In genomic region chr6:89364586-89364985, GRCh38 we compare ENCODE assay signal across 20 cellular contexts. TPM values are rescaled to one million over a fixed set of nuclear protein-coding genes. Genes with fewer than 3 reads are reported as not detected.
DNase-seq lines count a peak whose midpoint lies in the region; ATAC-seq and TF ChIP-seq lines count a peak whose summit lies in the region.
"Had no signal": no experiment of that assay in that cellular context is flagged by ENCODE, and none has a peak within 500 bp of the region (broad histone marks: within the 10 kb centered on the region; RNA-seq: fewer than 3 reads in every experiment).

No MANE protein-coding gene starts in this region.

- no peaks in the 10 kb centered on the region for H3K27me3 Mint-ChIP-seq in memory B cell
- no peaks in the 10 kb centered on the region for H3K27me3 Mint-ChIP-seq in type B pancreatic cell
- H3K27me3 Mint-ChIP-seq: IgD-negative memory B cell had no signal

- H3K4me3 ChIP-seq in DND-41 (ENCODE audit: low read depth in 1 of 2, low read length in 2 of 2) = no peak overlapping the region

- H3K27ac ChIP-seq in DND-41 (ENCODE audit: low read length) (peak overlapping the region; percentile 9), KOPT-K1 (ENCODE audit: low read depth, low read length, poor library complexity, severe bottlenecking) (peak overlapping the region; percentile 17)

- no peak overlapping the region for H3K4me2 ChIP-seq in DND-41 (ENCODE audit: insufficient read depth, low read length)

- H3K9me3 ChIP-seq in DND-41 (ENCODE audit: insufficient read depth, low read length, severe bottlenecking) (no peaks in the 10 kb centered on the region), KOPT-K1 (ENCODE audit: insufficient read depth, low read length, poor library complexity, severe bottlenecking) (no peaks in the 10 kb centered on the region)

- no peak overlapping the region for H3K9ac ChIP-seq in DND-41 (ENCODE audit: low read depth, low read length)

- H3K36me3 Mint-ChIP-seq in memory B cell (no peaks in the 10 kb centered on the region), type B pancreatic cell (no peaks in the 10 kb centered on the region)

- H3K4me3 Mint-ChIP-seq in memory B cell = no peak overlapping the region
- H3K4me3 Mint-ChIP-seq in type B pancreatic cell = no peak overlapping the region
- H3K4me3 Mint-ChIP-seq: CD14-positive monocyte, HFFc6 had no signal

- peaks cover 33% of the 10 kb centered on the region for H3K4me1 Mint-ChIP-seq in memory B cell
- peaks cover 9% of the 10 kb centered on the region for H3K4me1 Mint-ChIP-seq in type B pancreatic cell (ENCODE audit: unreplicated experiment)

- TF ChIP-seq POLR2A in Raji (IDR thresholded peaks at IDR 0.05; ENCODE audit: insufficient read depth, low read depth, low read length) = peak; percentile 19; the same call in 1 of the 2 replicates

- H3K9me3 Mint-ChIP-seq in memory B cell (peaks cover 3% of the 10 kb centered on the region), type B pancreatic cell (no peaks in the 10 kb centered on the region)
- H3K9me3 Mint-ChIP-seq: CD14-positive monocyte, HFFc6, IgD-negative memory B cell had no signal

- H3K4me1 ChIP-seq in DND-41 (ENCODE audit: insufficient read depth, low read length) = peaks cover 37% of the 10 kb centered on the region

- DNase-seq in DND-41 (no peak), memory B cell (ENCODE audit: low spot score in 2 of 2) (no peak), NK-92 (lab: John Stamatoyannopoulos, UW; ENCODE audit: unreplicated experiment) (no peak), NCI-H69 (lab: John Stamatoyannopoulos, UW) (no peak), type B pancreatic cell (ENCODE audit: extremely low spot score, unreplicated experiment) (no peak)
- DNase-seq in stimulated activated CD4-positive, alpha-beta T cell treated with anti-CD3 and anti-CD28 coated beads, Interleukin-2, amount 100 ng/mL, for 24 hours = no peak
- DNase-seq: DMS79 treated with DMSO at 0.1 percent for 48 hours, HFFc6, NCI-H1105 treated with DMSO at 0.1 percent for 48 hours, NCI-H1694, NCI-H2081 treated with DMSO at 0.1 percent for 48 hours, NCI-H446 treated with DMSO at 0.1 percent for 48 hours, RPMI8226, SIG-M5, T-helper 1 cell had no signal

- no peaks in the 10 kb centered on the region for H3K27me3 ChIP-seq in DND-41 (ENCODE audit: insufficient read depth, low read length, poor library complexity)

- H3K36me3 ChIP-seq in DND-41 (ENCODE audit: insufficient read depth, low read length) = peaks cover 20% of the 10 kb centered on the region
- H3K36me3 ChIP-seq in KOPT-K1 (ENCODE audit: insufficient read depth, low read length) = peaks cover 20% of the 10 kb centered on the region

- H3K27ac Mint-ChIP-seq in memory B cell = peak overlapping the region; percentile 67
- no peak overlapping the region for H3K27ac Mint-ChIP-seq in type B pancreatic cell
- H3K27ac Mint-ChIP-seq: HFFc6, IgD-negative memory B cell had no signal

- no peaks in the 10 kb centered on the region for H3K79me2 ChIP-seq in DND-41 (ENCODE audit: insufficient read depth, low read length)

- H4K20me1 ChIP-seq in DND-41 (ENCODE audit: insufficient read depth, low read length) = no peaks in the 10 kb centered on the region

- no peak for TF ChIP-seq CTCF in DND-41 (IDR thresholded peaks at IDR 0.05; ENCODE audit: borderline replicate concordance, extremely low read depth, low read length, poor library complexity, severe bottlenecking)
- no peak for TF ChIP-seq CTCF in type B pancreatic cell (conservative IDR thresholded peaks at IDR 0.05)

- ATAC-seq in DND-41 (ENCODE audit: insufficient read depth, low read depth) (peak; percentile 44; the same call in 1 of the 3 replicates), memory B cell (ENCODE audit: low read depth) (no peak)
- ATAC-seq: SK-N-SH treated with all-trans-retinoic acid at 6 μM for 48 hours had no signal

- H2AFZ ChIP-seq in DND-41 (ENCODE audit: low read depth, low read length) = no peak overlapping the region

RNA-seq across cellular contexts. Expression of gene UBE2J1, which starts 12.1 kb away (rescaled TPM):
- total RNA-seq in type B pancreatic cell (ENCODE audit: low replicate concordance) = 30.6 and 32.0 TPM in 2 replicates

RNA-seq across cellular contexts. Expression of gene RRAGD, which starts 47.5 kb away (rescaled TPM):
- total RNA-seq in type B pancreatic cell (ENCODE audit: low replicate concordance) = 18.0 and 19.7 TPM in 2 replicates
- total RNA-seq: HFFc6 had no signal

RNA-seq across cellular contexts. Expression of gene GABRR2, which starts 49.5 kb away (rescaled TPM):
- total RNA-seq in type B pancreatic cell (ENCODE audit: low replicate concordance) = 0.92 TPM in 1 of 2 replicates, not detected in the other
